Comparison of ENCODE assay signal across 12 cellular contexts in the genomic region with DNA sequence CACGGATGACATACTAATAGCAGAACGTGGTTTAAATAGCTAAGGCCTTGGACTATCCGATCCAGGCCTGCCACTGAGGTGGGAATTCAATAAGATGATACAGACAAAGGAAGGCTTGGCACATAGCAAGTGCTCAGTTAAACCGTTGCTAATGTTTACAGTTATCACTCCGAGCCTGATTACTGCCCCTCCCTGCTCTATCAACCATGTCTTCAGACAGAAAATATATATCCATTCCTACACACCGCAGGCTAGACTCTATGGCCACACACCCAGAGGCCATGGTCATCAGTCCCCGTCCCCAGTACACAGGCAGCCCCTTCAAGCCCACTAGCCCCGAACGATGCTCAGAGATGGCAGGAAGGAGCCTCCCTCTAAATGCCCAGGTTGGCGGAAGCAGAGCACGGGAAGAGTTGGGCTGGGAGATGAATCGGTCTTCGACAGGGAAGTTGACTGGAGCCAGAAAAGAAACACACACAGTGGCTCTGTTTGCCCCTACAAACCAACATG. TPM values are rescaled to one million over a fixed set of nuclear protein-coding genes. Genes with fewer than 3 reads are reported as not detected.
DNase-seq lines count a peak whose midpoint lies in the region; ATAC-seq and TF ChIP-seq lines count a peak whose summit lies in the region.
"Had no signal": no experiment of that assay in that cellular context is flagged by ENCODE, and none has a peak within 500 bp of the region (broad histone marks: within the 10 kb centered on the region; RNA-seq: fewer than 3 reads in every experiment).

No MANE protein-coding gene starts in this region.

- H3K79me2 ChIP-seq in GM23338 (replicated peaks; ENCODE audit: insufficient read depth): peaks cover 72% of the 10 kb centered on the region

- TF ChIP-seq POLR2A in spleen (IDR thresholded peaks at IDR 0.05): no peak

- no peaks in the 10 kb centered on the region for H3K9me3 ChIP-seq in left ventricle myocardium inferior (replicated peaks)
- no peaks in the 10 kb centered on the region for H3K9me3 ChIP-seq in spleen

- H3F3A ChIP-seq in GM23338 (replicated peaks; ENCODE audit: low read depth): peaks cover 11% of the 10 kb centered on the region; the same call in 1 of the 2 replicates

- H3K27ac Mint-ChIP-seq in GM23338 (peak overlapping the region; percentile 57), WTC11 (peak overlapping the region; percentile 58)
- peak overlapping the region in 1 of 2 donors; percentile 67 for H3K27ac Mint-ChIP-seq in natural killer cell treated with Interleukin-12 subunit alpha and Interleukin-12 subunit beta and Interleukin-15 and Interleukin-18, amount 100 ng/mL, for 72 hours
- H3K27ac Mint-ChIP-seq: activated B cell treated with CpG ODN at 0.5 μM for 24 hours, IgD-negative memory B cell had no signal

- no peaks in the 10 kb centered on the region for H3K9me2 ChIP-seq in GM23338 (ENCODE audit: insufficient read depth)

- peaks cover 5% of the 10 kb centered on the region; the same call in 2 of the 3 replicates for H3K36me3 Mint-ChIP-seq in GM23338 (ENCODE audit: low read depth)
- H3K36me3 Mint-ChIP-seq in WTC11: 0 out of 2 replicates have a peak, but pooled peaks cover 3% of the 10 kb centered on the region
- no peaks in the 10 kb centered on the region for H3K36me3 Mint-ChIP-seq in natural killer cell treated with Interleukin-12 subunit alpha and Interleukin-12 subunit beta and Interleukin-15 and Interleukin-18, amount 100 ng/mL, for 72 hours
- H3K36me3 Mint-ChIP-seq: IgD-negative memory B cell had no signal

- H3K27me3 Mint-ChIP-seq in GM23338 (ENCODE audit: insufficient read depth, low read depth, poor library complexity) (peaks cover 13% of the 10 kb centered on the region), WTC11 (ENCODE audit: low read depth) (no peaks in the 10 kb centered on the region; the same call in 1 of the 2 replicates)
- H3K27me3 Mint-ChIP-seq in natural killer cell treated with Interleukin-12 subunit alpha and Interleukin-12 subunit beta and Interleukin-15 and Interleukin-18, amount 100 ng/mL, for 72 hours: no peaks in the 10 kb centered on the region
- H3K27me3 Mint-ChIP-seq: activated naive CD8-positive, alpha-beta T cell treated with anti-CD3 and anti-CD28 coated beads, Interleukin-2, amount 50 U/mL, for 24 hours had no signal

- H3K4me3 Mint-ChIP-seq in GM23338 (no peak overlapping the region), WTC11 (no peak overlapping the region)
- H3K4me3 Mint-ChIP-seq in natural killer cell treated with Interleukin-12 subunit alpha and Interleukin-12 subunit beta and Interleukin-15 and Interleukin-18, amount 100 ng/mL, for 72 hours: no peak overlapping the region
- H3K4me3 Mint-ChIP-seq: activated B cell treated with CpG ODN at 0.5 μM for 24 hours; activated naive CD8-positive, alpha-beta T cell treated with anti-CD3 and anti-CD28 coated beads, Interleukin-2, amount 50 U/mL, for 24 hours; IgD-negative memory B cell had no signal

- no peaks in the 10 kb centered on the region for H3K9me3 Mint-ChIP-seq in GM23338
- no peaks in the 10 kb centered on the region for H3K9me3 Mint-ChIP-seq in WTC11
- no peaks in the 10 kb centered on the region for H3K9me3 Mint-ChIP-seq in natural killer cell treated with Interleukin-12 subunit alpha and Interleukin-12 subunit beta and Interleukin-15 and Interleukin-18, amount 100 ng/mL, for 72 hours
- H3K9me3 Mint-ChIP-seq: activated B cell treated with CpG ODN at 0.5 μM for 24 hours; activated naive CD8-positive, alpha-beta T cell treated with anti-CD3 and anti-CD28 coated beads, Interleukin-2, amount 50 U/mL, for 24 hours; IgD-negative memory B cell had no signal

- POLR2A ChIA-PET in WTC11 (lab: Charles Lee): no interaction called here

- no peak overlapping the region for H2AFZ ChIP-seq in GM23338

- peaks cover 24% of the 10 kb centered on the region for H3K4me1 ChIP-seq in GM23338 (ENCODE audit: insufficient read depth)
- peaks cover 84% of the 10 kb centered on the region for H3K4me1 ChIP-seq in left ventricle myocardium inferior
- peaks cover 13 to 91% (median 56%) of the 10 kb centered on the region in 6 donors for H3K4me1 ChIP-seq in spleen

- H3K27me3 ChIP-seq in GM23338 (ENCODE audit: insufficient read depth): no peaks in the 10 kb centered on the region
- no peaks in the 10 kb centered on the region for H3K27me3 ChIP-seq in left ventricle myocardium inferior (ENCODE audit: low read depth)
- H3K27me3 ChIP-seq in spleen (replicated peaks in 1 of 7): no peaks in the 10 kb centered on the region

- H3K4me3 ChIP-seq in GM23338 (no peak overlapping the region), left ventricle myocardium inferior (peak overlapping the region; percentile 27), spleen (no peak overlapping the region)

- TF ChIP-seq CTCF in GM23338 (conservative IDR thresholded peaks at IDR 0.05; ENCODE audit: low read depth in 2 of 2) (no peak), WTC11 (IDR thresholded peaks at IDR 0.05) (no peak), left ventricle myocardium inferior (IDR thresholded peaks at IDR 0.05; ENCODE audit: borderline replicate concordance) (no peak), spleen (IDR thresholded peaks at IDR 0.05 in 8 of 11, conservative IDR thresholded peaks at IDR 0.05 in 3 of 11) (no peak)

- peaks cover 18% of the 10 kb centered on the region for H4K20me1 ChIP-seq in GM23338 (replicated peaks; ENCODE audit: insufficient read depth)

- H3K4me2 ChIP-seq in GM23338: 0 out of 2 replicates have a peak overlapping the region, but pooled peaks have one; percentile 17

- 68 to 80% (median 73%) methylated on average over 13 of the region's 13 CpGs for WGBS in spleen, 5 donors

- CTCF ChIA-PET in WTC11 (lab: Charles Lee): interaction anchor here (0.6 to 1.9 kb wide), 5 partner anchors 22 to 197 kb away, joined by 3 to 8 read pairs (median 4); partner anchors contain the start of gene TOR2A

- no peak for DNase-seq in GM23338 (ENCODE audit: low spot score)
- DNase-seq in WTC11 (ENCODE audit: low spot score): no peak
- DNase-seq in left ventricle myocardium inferior: no peak
- no peak for DNase-seq in spleen
- no peak for DNase-seq in LoVo (ENCODE audit: low spot score)
- no peak for DNase-seq in NCI-H1105 (lab: John Stamatoyannopoulos, UW)
- DNase-seq in natural killer cell treated with Interleukin-12 subunit alpha and Interleukin-12 subunit beta and Interleukin-15 and Interleukin-18, amount 100 ng/mL, for 72 hours (ENCODE audit: low spot score): no peak
- DNase-seq: activated B cell treated with CpG ODN at 0.5 μM for 24 hours, NCI-H748 treated with DMSO at 0.1 percent for 48 hours had no signal

- intact Hi-C loops in left ventricle myocardium inferior (cut with micrococcal nuclease) (no loop called here), spleen (cut with DNase I; ENCODE audit: low total_unique reads) (no loop called here)

- H3K4me1 Mint-ChIP-seq in GM23338 (peaks cover 49% of the 10 kb centered on the region), WTC11 (peaks cover 45% of the 10 kb centered on the region)
- peaks cover 22 to 28% of the 10 kb centered on the region in 2 donors for H3K4me1 Mint-ChIP-seq in natural killer cell treated with Interleukin-12 subunit alpha and Interleukin-12 subunit beta and Interleukin-15 and Interleukin-18, amount 100 ng/mL, for 72 hours (ENCODE audit: low read depth in 2 of 2)
- H3K4me1 Mint-ChIP-seq: activated B cell treated with CpG ODN at 0.5 μM for 24 hours had no signal

- H3K27ac ChIP-seq in GM23338 (ENCODE audit: low read depth): no peak overlapping the region
- peak overlapping the region; percentile 84 for H3K27ac ChIP-seq in left ventricle myocardium inferior (replicated peaks)
- peak overlapping the region in 7 of 8 donors; percentile 44 to 80 (median 61) for H3K27ac ChIP-seq in spleen

- ATAC-seq in GM23338 (no peak), WTC11 (no peak), HG03521 (IDR thresholded peaks at IDR 0.05; ENCODE audit: unreplicated experiment) (no peak)
- no peak for ATAC-seq in natural killer cell treated with Interleukin-12 subunit alpha and Interleukin-12 subunit beta and Interleukin-15 and Interleukin-18, amount 100 ng/mL, for 72 hours

- H3K36me3 ChIP-seq in GM23338 (ENCODE audit: insufficient read depth) (no peaks in the 10 kb centered on the region; the same call in 1 of the 2 replicates), left ventricle myocardium inferior (peaks cover 6% of the 10 kb centered on the region), spleen (peaks cover 0 to 8% (median 0%) of the 10 kb centered on the region in 6 donors)

TF ChIP-seq in WTC11, 78 proteins besides CTCF, POLR2A, EP300 and RAD21:
- TF ChIP-seq CDX4 (CRISPR knock-in tag; IDR thresholded peaks at IDR 0.05; ENCODE audit: borderline replicate concordance) (no peak), JUN (CRISPR knock-in tag; IDR thresholded peaks at IDR 0.05) (no peak), FOXP1 (CRISPR knock-in tag; IDR thresholded peaks at IDR 0.05; ENCODE audit: borderline replicate concordance) (no peak), RORB (CRISPR knock-in tag; IDR thresholded peaks at IDR 0.05) (no peak), ZNF512 (CRISPR knock-in tag; IDR thresholded peaks at IDR 0.05; ENCODE audit: borderline replicate concordance) (no peak), MXD4 (CRISPR knock-in tag; IDR thresholded peaks at IDR 0.05; ENCODE audit: borderline replicate concordance) (no peak)

RNA-seq across cellular contexts. Expression of gene STXBP1, which starts 49.8 kb away (rescaled TPM):
- 48.6 and 76.4 TPM in 2 replicates for total RNA-seq in GM23338 (2014; rRNA removed; shearing (Covaris generic))
- polyA plus RNA-seq in GM23338 (2016; fragmentation: Nextera tagmentation; extraction: Ambion mirVana) (45.8 and 50.4 TPM in 2 replicates), spleen (1 to 10 TPM; 4.3 to 7.6 (median 6.0) TPM)
- total RNA-seq in WTC11 (2021) (37.1 to 45.6 TPM (median 40.3 TPM) in 3 replicates), left ventricle myocardium inferior (36.9 TPM), spleen (10 to 100 TPM; 26.0 to 75.7 (median 38.5) TPM)
- 1 to 10 TPM; 4.0 to 8.1 TPM for total RNA-seq in natural killer cell treated with Interleukin-12 subunit alpha and Interleukin-12 subunit beta and Interleukin-15 and Interleukin-18, amount 100 ng/mL, for 72 hours
